Comparison of ENCODE assay signal across 12 cellular contexts in genomic region chr18:22871809-22872525, GRCh38.
A peak's percentile ranks its signal among the peaks of the same experiment; 100 is the strongest.
DNase-seq lines count a peak whose midpoint lies in the region; ATAC-seq and TF ChIP-seq lines count a peak whose summit lies in the region.
"Had no signal": no experiment of that assay in that cellular context is flagged by ENCODE, and none has a peak within 500 bp of the region (broad histone marks: within the 10 kb centered on the region; RNA-seq: fewer than 3 reads in every experiment).

No MANE protein-coding gene starts in this region.

- peaks cover 2% of the 10 kb centered on the region for H3K27me3 Mint-ChIP-seq in endothelial cell (ENCODE audit: unreplicated experiment)
- H3K27me3 Mint-ChIP-seq in CD4-positive, alpha-beta memory T cell: peaks cover 7 to 8% of the 10 kb centered on the region in 2 donors
- H3K27me3 Mint-ChIP-seq: dendritic cell treated with granulocyte-macrophage colony-stimulating factor and Interleukin-4, amounts not matched to agents 40 ng/mL and 50 ng/mL, for 4 days had no signal

- H3K4me3 ChIP-seq in HCT116 (replicated peaks in 1 of 2; ENCODE audit: low read depth in 1 of 2, low read length in 2 of 2): no peak overlapping the region
- no peak overlapping the region for H3K4me3 ChIP-seq in parathyroid adenoma (ENCODE audit: low read depth, low read length)
- no peak overlapping the region for H3K4me3 ChIP-seq in CD4-positive, alpha-beta memory T cell (ENCODE audit: low read length in 2 of 2)
- H3K4me3 ChIP-seq: skin epidermis had no signal

- H3K4me1 ChIP-seq in HCT116 (ENCODE audit: control insufficient read depth in 1 of 2, insufficient read depth in 2 of 2, low read length in 2 of 2): peaks cover 6 to 10% of the 10 kb centered on the region in 2 experiments; a peak in 1 of 4 replicates
- H3K4me1 ChIP-seq in parathyroid adenoma: peaks cover 9% of the 10 kb centered on the region
- peaks cover 6% of the 10 kb centered on the region for H3K4me1 ChIP-seq in CD4-positive, alpha-beta memory T cell (ENCODE audit: insufficient read depth, low read length)

- no peak overlapping the region for H3K4me2 ChIP-seq in HCT116 (ENCODE audit: low read length)
- no peak overlapping the region for H3K4me2 ChIP-seq in parathyroid adenoma (ENCODE audit: low read length)

- DNase-seq in HCT116 (ENCODE audit: low read depth, low spot score) (no peak), OCI-M1 (lab: John Stamatoyannopoulos, UW) (peak; percentile 79), endothelial cell (ENCODE audit: low spot score) (no peak), T1000 (lab: John Stamatoyannopoulos, UW) (no peak)
- DNase-seq in CD4-positive, alpha-beta memory T cell: no peak
- DNase-seq: activated CD4-positive, alpha-beta T cell treated with anti-CD3 and anti-CD28 coated beads for 1 hour; head of caudate nucleus; NCI-H2081 treated with DMSO at 0.1 percent for 48 hours had no signal

- TF ChIP-seq CTCF in HCT116 (IDR thresholded peaks at IDR 0.05 in 2 of 3, conservative IDR thresholded peaks at IDR 0.05 in 1 of 3; ENCODE audit: borderline replicate concordance in 1 of 3, insufficient read depth in 1 of 3, low read depth in 2 of 3, low read length in 2 of 3) (no peak), endothelial cell (IDR thresholded peaks at IDR 0.05; ENCODE audit: unreplicated experiment) (no peak), parathyroid adenoma (IDR thresholded peaks at IDR 0.05) (no peak)

- H3K9me3 Mint-ChIP-seq in endothelial cell (ENCODE audit: unreplicated experiment): no peaks in the 10 kb centered on the region
- H3K9me3 Mint-ChIP-seq in CD4-positive, alpha-beta memory T cell: no peaks in the 10 kb centered on the region
- H3K9me3 Mint-ChIP-seq: dendritic cell treated with granulocyte-macrophage colony-stimulating factor and Interleukin-4, amounts not matched to agents 40 ng/mL and 50 ng/mL, for 4 days had no signal

- no peaks in the 10 kb centered on the region for H3K79me2 ChIP-seq in HCT116 (ENCODE audit: insufficient read depth, low read length)
- H3K79me2 ChIP-seq in parathyroid adenoma: no peaks in the 10 kb centered on the region

- peak overlapping the region; percentile 22 for H3K27ac Mint-ChIP-seq in endothelial cell (ENCODE audit: unreplicated experiment)
- H3K27ac Mint-ChIP-seq in CD4-positive, alpha-beta memory T cell: peak overlapping the region in 2 of 7 donors; percentile 1 to 4
- H3K27ac Mint-ChIP-seq: dendritic cell treated with granulocyte-macrophage colony-stimulating factor and Interleukin-4, amounts not matched to agents 40 ng/mL and 50 ng/mL, for 4 days had no signal

- H3K36me3 ChIP-seq in HCT116 (ENCODE audit: control insufficient read depth in 1 of 2, insufficient read depth in 2 of 2, low read length in 2 of 2): no peaks in the 10 kb centered on the region
- H3K36me3 ChIP-seq in parathyroid adenoma (ENCODE audit: control insufficient read depth, insufficient read depth, low read length): no peaks in the 10 kb centered on the region
- H3K36me3 ChIP-seq in CD4-positive, alpha-beta memory T cell (ENCODE audit: insufficient read depth, low read length): no peaks in the 10 kb centered on the region

- ATAC-seq in HCT116: peak; percentile 68
- ATAC-seq in HG03139 (IDR thresholded peaks at IDR 0.05; ENCODE audit: unreplicated experiment): no peak

- no peaks in the 10 kb centered on the region for H3K36me3 Mint-ChIP-seq in endothelial cell (ENCODE audit: low read depth, unreplicated experiment)
- H3K36me3 Mint-ChIP-seq in CD4-positive, alpha-beta memory T cell: no peaks in the 10 kb centered on the region

- RAD21 ChIA-PET in HCT116 (lab: Charles Lee; ENCODE audit: low non-redundant PET in 1 of 2, low total read pairs in 2 of 2, uncharacterized antibody in 2 of 2, unreplicated experiment in 2 of 2): no interaction called here

- H3K4me3 Mint-ChIP-seq in endothelial cell (ENCODE audit: unreplicated experiment): no peak overlapping the region
- H3K4me3 Mint-ChIP-seq in CD4-positive, alpha-beta memory T cell: peak overlapping the region in 3 of 8 donors; percentile 7 to 60 (median 43)
- H3K4me3 Mint-ChIP-seq: dendritic cell treated with granulocyte-macrophage colony-stimulating factor and Interleukin-4, amounts not matched to agents 40 ng/mL and 50 ng/mL, for 4 days had no signal

- CTCF ChIA-PET in HCT116 (lab: Charles Lee): no interaction called here
- CTCF ChIA-PET in CD4-positive, alpha-beta memory T cell (lab: Charles Lee; ENCODE audit: partially characterized antibody): no interaction called here

- POLR2A ChIA-PET in HCT116 (lab: Charles Lee): no interaction called here
- POLR2A ChIA-PET in CD4-positive, alpha-beta memory T cell (lab: Charles Lee; ENCODE audit: partially characterized antibody): no interaction called here

- H3K27ac ChIP-seq in HCT116 (ENCODE audit: low read depth, low read length) (no peak overlapping the region), parathyroid adenoma (peak overlapping the region; percentile 25)
- H3K27ac ChIP-seq in CD4-positive, alpha-beta memory T cell (ENCODE audit: low read depth, low read length): no peak overlapping the region

- H3K27me3 ChIP-seq in HCT116 (ENCODE audit: insufficient read depth, low read length) (no peaks in the 10 kb centered on the region), parathyroid adenoma (ENCODE audit: control insufficient read depth, insufficient read depth, low read length) (no peaks in the 10 kb centered on the region)
- no peaks in the 10 kb centered on the region for H3K27me3 ChIP-seq in CD4-positive, alpha-beta memory T cell (ENCODE audit: insufficient read depth, low read length)

- H2AFZ ChIP-seq in HCT116 (ENCODE audit: low read depth, low read length, poor library complexity, severe bottlenecking): no peak overlapping the region
- H2AFZ ChIP-seq in parathyroid adenoma: peak overlapping the region; percentile 75

- BruUV-seq in HCT116 (replicated peaks; lab: Mats Ljungman, UMichigan): no TSS peak

- H3K9ac ChIP-seq in HCT116 (ENCODE audit: low read length): no peak overlapping the region
- H3K9ac ChIP-seq in parathyroid adenoma: no peak overlapping the region

- H4K20me1 ChIP-seq in HCT116 (ENCODE audit: insufficient read depth): no peaks in the 10 kb centered on the region

- H3K9me3 ChIP-seq in HCT116 (ENCODE audit: control insufficient read depth in 1 of 2, insufficient read depth in 1 of 2, low read depth in 1 of 2, low read length in 2 of 2) (no peaks in the 10 kb centered on the region), parathyroid adenoma (ENCODE audit: control insufficient read depth, low read length) (no peaks in the 10 kb centered on the region)
- no peaks in the 10 kb centered on the region for H3K9me3 ChIP-seq in CD4-positive, alpha-beta memory T cell (ENCODE audit: control insufficient read depth in 1 of 2, low read length in 2 of 2)

- H3K9me2 ChIP-seq in HCT116 (ENCODE audit: insufficient read depth): no peaks in the 10 kb centered on the region

- intact Hi-C loops in HCT116 (cut with micrococcal nuclease): loop anchor here (10.0 kb wide), 1 partner anchor 53 kb away; no protein-coding TSS in a partner anchor
- intact Hi-C loops in CD4-positive, alpha-beta memory T cell (cut with micrococcal nuclease): no loop called here

- TF ChIP-seq POLR2A in HCT116 (IDR thresholded peaks at IDR 0.05; ENCODE audit: borderline replicate concordance, extremely low read depth, insufficient read depth, insufficient read length): no peak

- peaks cover 19% of the 10 kb centered on the region for H3K4me1 Mint-ChIP-seq in endothelial cell (ENCODE audit: unreplicated experiment)
- H3K4me1 Mint-ChIP-seq in CD4-positive, alpha-beta memory T cell: peaks cover 7 to 15% (median 10%) of the 10 kb centered on the region in 4 donors

- no peak for TF ChIP-seq RAD21 in HCT116 (IDR thresholded peaks at IDR 0.05; ENCODE audit: low read depth)

TF ChIP-seq in HCT116, 20 proteins besides CTCF, POLR2A, EP300 and RAD21:
- TF ChIP-seq REST (IDR thresholded peaks at IDR 0.05; ENCODE audit: low read depth): no peak
- TF ChIP-seq YY1 (IDR thresholded peaks at IDR 0.05; ENCODE audit: extremely low read depth, insufficient replicate concordance, low read depth, low read length): no peak
- no peak for TF ChIP-seq EGR1 (IDR thresholded peaks at IDR 0.05; ENCODE audit: low read depth)
- no peak for TF ChIP-seq SIN3A (IDR thresholded peaks at IDR 0.05; ENCODE audit: low read depth)
- TF ChIP-seq JUND (IDR thresholded peaks at IDR 0.05): no peak
- TF ChIP-seq TCF7L2 (IDR thresholded peaks at IDR 0.05; ENCODE audit: borderline replicate concordance, extremely low read depth, insufficient read depth, insufficient read length): no peak
- TF ChIP-seq CBX3 (IDR thresholded peaks at IDR 0.05; ENCODE audit: low read depth): no peak
- TF ChIP-seq FOSL1 (IDR thresholded peaks at IDR 0.05; ENCODE audit: low read depth): no peak
- TF ChIP-seq EZH2phosphoT487 (IDR thresholded peaks at IDR 0.05; ENCODE audit: borderline replicate concordance): no peak
- TF ChIP-seq SP1 (IDR thresholded peaks at IDR 0.05; ENCODE audit: low read depth): no peak
- no peak for TF ChIP-seq MAX (IDR thresholded peaks at IDR 0.05)
